ENCODE assay signal across 18 cellular contexts in genomic region chr20:36658300-36658699, GRCh38. TPM values are rescaled to one million over a fixed set of nuclear protein-coding genes. Genes with fewer than 3 reads are reported as not detected.
DNase-seq lines count a peak whose midpoint lies in the region; ATAC-seq and FAIRE-seq lines count a peak whose summit lies in the region.
"Had no signal": no experiment of that assay in that cellular context is flagged by ENCODE, and none has a peak within 500 bp of the region (broad histone marks: within the 10 kb centered on the region; RNA-seq: fewer than 3 reads in every experiment).

No MANE protein-coding gene starts in this region.

- no peaks in the 10 kb centered on the region for H3K9me3 Mint-ChIP-seq in activated naive CD4-positive, alpha-beta T cell treated with anti-CD3 and anti-CD28 coated beads for 36 hours
- no peaks in the 10 kb centered on the region for H3K9me3 Mint-ChIP-seq in activated CD8-positive, alpha-beta T cell treated with anti-CD3 and anti-CD28 coated beads, Interleukin-2, amount 10 ng/mL, durations not matched to agents 7 days and 5 days (ENCODE audit: insufficient read depth)
- H3K9me3 Mint-ChIP-seq: nephron had no signal

- peaks cover 15% of the 10 kb centered on the region for H3K4me1 Mint-ChIP-seq in activated naive CD4-positive, alpha-beta T cell treated with anti-CD3 and anti-CD28 coated beads for 36 hours (ENCODE audit: low read depth)
- peaks cover 44% of the 10 kb centered on the region for H3K4me1 Mint-ChIP-seq in activated CD8-positive, alpha-beta T cell treated with anti-CD3 and anti-CD28 coated beads, Interleukin-2, amount 10 ng/mL, durations not matched to agents 7 days and 5 days (ENCODE audit: low read depth)
- H3K4me1 Mint-ChIP-seq: nephron had no signal

- no peaks in the 10 kb centered on the region for H3K27me3 ChIP-seq in small intestine (ENCODE audit: control insufficient read depth in 2 of 2, insufficient read depth in 2 of 2, low read length in 2 of 2)
- H3K27me3 ChIP-seq: ascending aorta had no signal

- intact Hi-C loops in activated naive CD4-positive, alpha-beta T cell treated with anti-CD3 and anti-CD28 coated beads for 36 hours (cut with micrococcal nuclease), result no loop called here

- no peaks in the 10 kb centered on the region for H3K4me1 ChIP-seq in small intestine (ENCODE audit: control insufficient read depth in 2 of 2, insufficient read depth in 1 of 2, low read depth in 1 of 2, low read length in 1 of 2)
- H3K4me1 ChIP-seq: ascending aorta had no signal

- FAIRE-seq in small intestine (lab: Jason Lieb, UNC), result no peak

- H3K9me3 ChIP-seq in small intestine (ENCODE audit: control insufficient read depth, low read depth), result no peaks in the 10 kb centered on the region
- H3K9me3 ChIP-seq: ascending aorta had no signal

- H3K36me3 Mint-ChIP-seq in activated naive CD4-positive, alpha-beta T cell treated with anti-CD3 and anti-CD28 coated beads for 36 hours (ENCODE audit: low read depth), result peaks cover 8% of the 10 kb centered on the region
- peaks cover 34% of the 10 kb centered on the region for H3K36me3 Mint-ChIP-seq in activated CD8-positive, alpha-beta T cell treated with anti-CD3 and anti-CD28 coated beads, Interleukin-2, amount 10 ng/mL, durations not matched to agents 7 days and 5 days (ENCODE audit: low read depth)

- peaks cover 5% of the 10 kb centered on the region in 2 donors for H3K36me3 ChIP-seq in small intestine (ENCODE audit: control insufficient read depth in 2 of 2, insufficient read depth in 2 of 2, low read length in 2 of 2)

- no peak overlapping the region for H3K27ac ChIP-seq in small intestine (ENCODE audit: low read depth in 1 of 2, low read length in 1 of 2)
- H3K27ac ChIP-seq: ascending aorta, coronary artery had no signal

- no peak overlapping the region for H3K4me3 ChIP-seq in small intestine (ENCODE audit: low read depth in 1 of 2, low read length in 2 of 2)
- H3K4me3 ChIP-seq: ascending aorta, coronary artery had no signal

- H3K27me3 Mint-ChIP-seq in activated naive CD4-positive, alpha-beta T cell treated with anti-CD3 and anti-CD28 coated beads for 36 hours (ENCODE audit: low read depth), result no peaks in the 10 kb centered on the region
- no peaks in the 10 kb centered on the region for H3K27me3 Mint-ChIP-seq in activated CD8-positive, alpha-beta T cell treated with anti-CD3 and anti-CD28 coated beads, Interleukin-2, amount 10 ng/mL, durations not matched to agents 7 days and 5 days (ENCODE audit: low read depth)

- DNase-seq in activated naive CD4-positive, alpha-beta T cell treated with anti-CD3 and anti-CD28 coated beads for 36 hours, result peak; percentile 27
- no peak for DNase-seq in activated naive CD4-positive, alpha-beta T cell treated with anti-CD3 and anti-CD28 coated beads, Interleukin-2, amount 50 U/mL, for 16 hours
- DNase-seq in NOMO-1 treated with DMSO at 0.1 percent for 48 hours (lab: John Stamatoyannopoulos, UW; ENCODE audit: unreplicated experiment) (peak; percentile 11), small intestine (peak; percentile 6), occipital lobe (lab: John Stamatoyannopoulos, UW) (no peak), hippocampal formation (lab: John Stamatoyannopoulos, UW) (no peak)
- peak; percentile 63 for DNase-seq in activated CD8-positive, alpha-beta T cell treated with anti-CD3 and anti-CD28 coated beads, Interleukin-2, amount 10 ng/mL, durations not matched to agents 7 days and 5 days
- DNase-seq: ACHN; NCI-H2227 treated with DMSO at 0.1 percent for 48 hours; NK-92 treated with Interleukin-12 subunit alpha and Interleukin-12 subunit beta, amount 100 ng/mL, for 24 hours had no signal

- ATAC-seq in activated CD8-positive, alpha-beta T cell treated with anti-CD3 and anti-CD28 coated beads, Interleukin-2, amount 10 ng/mL, durations not matched to agents 7 days and 5 days, result peak; percentile 85
- no peak for ATAC-seq in GM18907 (IDR thresholded peaks at IDR 0.05; ENCODE audit: unreplicated experiment)
- ATAC-seq: HCT116, Right ventricle myocardium inferior had no signal

- no peak overlapping the region for H3K27ac Mint-ChIP-seq in activated naive CD4-positive, alpha-beta T cell treated with anti-CD3 and anti-CD28 coated beads for 36 hours
- peak overlapping the region; percentile 97 for H3K27ac Mint-ChIP-seq in activated CD8-positive, alpha-beta T cell treated with anti-CD3 and anti-CD28 coated beads, Interleukin-2, amount 10 ng/mL, durations not matched to agents 7 days and 5 days
- H3K27ac Mint-ChIP-seq: nephron had no signal

- 64 to 91% (median 65%) methylated on average over 3 of the region's 3 CpGs for WGBS in small intestine, 3 donors

- POLR2A ChIA-PET in activated CD8-positive, alpha-beta T cell treated with anti-CD3 and anti-CD28 coated beads, Interleukin-2, amount 10 ng/mL, durations not matched to agents 7 days and 5 days (lab: Charles Lee), result interaction anchor here (5.6 kb wide), 1 partner anchor 14 kb away, joined by 42 read pairs; the partner anchor contains the start of gene SLA2

- CTCF ChIA-PET in activated naive CD4-positive, alpha-beta T cell treated with anti-CD3 and anti-CD28 coated beads for 36 hours (lab: Charles Lee), result interaction anchor here (0.6 to 1.4 kb wide), 4 partner anchors 116 to 449 kb away, joined by 3 to 6 read pairs (median 4); partner anchors contain the start of gene DSN1
- CTCF ChIA-PET in activated CD8-positive, alpha-beta T cell treated with anti-CD3 and anti-CD28 coated beads, Interleukin-2, amount 10 ng/mL, durations not matched to agents 7 days and 5 days (lab: Charles Lee), result interaction anchor here (1.0 to 3.4 kb wide), 5 partner anchors 12 to 150 kb away, joined by 3 to 13 read pairs (median 3); partner anchors contain the start of gene SLA2

- H3K4me3 Mint-ChIP-seq in activated naive CD4-positive, alpha-beta T cell treated with anti-CD3 and anti-CD28 coated beads for 36 hours, result no peak overlapping the region
- peak overlapping the region; percentile 66 for H3K4me3 Mint-ChIP-seq in activated CD8-positive, alpha-beta T cell treated with anti-CD3 and anti-CD28 coated beads, Interleukin-2, amount 10 ng/mL, durations not matched to agents 7 days and 5 days
- H3K4me3 Mint-ChIP-seq: nephron had no signal

RNA-seq across cellular contexts. Expression of gene SLA2, which starts 12.3 kb away (rescaled TPM):
- total RNA-seq in activated naive CD4-positive, alpha-beta T cell treated with anti-CD3 and anti-CD28 coated beads for 36 hours, result 10 to 100 TPM; 44.1 TPM
- total RNA-seq in activated CD8-positive, alpha-beta T cell treated with anti-CD3 and anti-CD28 coated beads, Interleukin-2, amount 10 ng/mL, durations not matched to agents 7 days and 5 days, result 100 to 1,000 TPM; 131 to 137 TPM
- 1 to 10 TPM in 2 of 3 donors, under 1 TPM in 1; 0.49 to 3.8 (median 1.6) TPM for polyA plus RNA-seq in small intestine
- total RNA-seq in occipital lobe, result not detected
- total RNA-seq: ascending aorta, epithelial cell of proximal tubule, lung microvascular endothelial cell had no signal

RNA-seq across cellular contexts. Expression of gene RAB5IF, which starts 52.7 kb away (rescaled TPM):
- 10 to 100 TPM; 79.8 to 85.9 TPM for total RNA-seq in activated naive CD4-positive, alpha-beta T cell treated with anti-CD3 and anti-CD28 coated beads for 36 hours
- 100 to 1,000 TPM; 108 to 109 TPM for total RNA-seq in activated CD8-positive, alpha-beta T cell treated with anti-CD3 and anti-CD28 coated beads, Interleukin-2, amount 10 ng/mL, durations not matched to agents 7 days and 5 days
- polyA plus RNA-seq in small intestine, result 100 to 1,000 TPM; 127 to 173 (median 129) TPM
- total RNA-seq in occipital lobe, result 25.0 TPM

Comparison
In these comparisons a context has a peak if more than half of its experiments do, and no peak if none do; other contexts are left out.
1. DNase-seq: peak in activated naive CD4-positive, alpha-beta T cell treated with anti-CD3 and anti-CD28 coated beads for 36 hours (single experiment), NOMO-1 treated with DMSO at 0.1 percent for 48 hours (single experiment), activated CD8-positive, alpha-beta T cell treated with anti-CD3 and anti-CD28 coated beads, Interleukin-2, amount 10 ng/mL, durations not matched to agents 7 days and 5 days (single experiment) and small intestine (single experiment); none in activated naive CD4-positive, alpha-beta T cell treated with anti-CD3 and anti-CD28 coated beads, Interleukin-2, amount 50 U/mL, for 16 hours (single experiment), occipital lobe (single experiment) and hippocampal formation (0 of 2).
2. RNA of gene SLA2, which starts 12.3 kb away (total RNA-seq): 131 to 137 TPM in activated CD8-positive, alpha-beta T cell treated with anti-CD3 and anti-CD28 coated beads, Interleukin-2, amount 10 ng/mL, durations not matched to agents 7 days and 5 days and 44.1 TPM in activated naive CD4-positive, alpha-beta T cell treated with anti-CD3 and anti-CD28 coated beads for 36 hours; not detected in occipital lobe (single experiment); every median in the first group is over 10 times any median in the second.